Comparison of ENCODE assay signal across 8 cellular contexts in the genomic region with DNA sequence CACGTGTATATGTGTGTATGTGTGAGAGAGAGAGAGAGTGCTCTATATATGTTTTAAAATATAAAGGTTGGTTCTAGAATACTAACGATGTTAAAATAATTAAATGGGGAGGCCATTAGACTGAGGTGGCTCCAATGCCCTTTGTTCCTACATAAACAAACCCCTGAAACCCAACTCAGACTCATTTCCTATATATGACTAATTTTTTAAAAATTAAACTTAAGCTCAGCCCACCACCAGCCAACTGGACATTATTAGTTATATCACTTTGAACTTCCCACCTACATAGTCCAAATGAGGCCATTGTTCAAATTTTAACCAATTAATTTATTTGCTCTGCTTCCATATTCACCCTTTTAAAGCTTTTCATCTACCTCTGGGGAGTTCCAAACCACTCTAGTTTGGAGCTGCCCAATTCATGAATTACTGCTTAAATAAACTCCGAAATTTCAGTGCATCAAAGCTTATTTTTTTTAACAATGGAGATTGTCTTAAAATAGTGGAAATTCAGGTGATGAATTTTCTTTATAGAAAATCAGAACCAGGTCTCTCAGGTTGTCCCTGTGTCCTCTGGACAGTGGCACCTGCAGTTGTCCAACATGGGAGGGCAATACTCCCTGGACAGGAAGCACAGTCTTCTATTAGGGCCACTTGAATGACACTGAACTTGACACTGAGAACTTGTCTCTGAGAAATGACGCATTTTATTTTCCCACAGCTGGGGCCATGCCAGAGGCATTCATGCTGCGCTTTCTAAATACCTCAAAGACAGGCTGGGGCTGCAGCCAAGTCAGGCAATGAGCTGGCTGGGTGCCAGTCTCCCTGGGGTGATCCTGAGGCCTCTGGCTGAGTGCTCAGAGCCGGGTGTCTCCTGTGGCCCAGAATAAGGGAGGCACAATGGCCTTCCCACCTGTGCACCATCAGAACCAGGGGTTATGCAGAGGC.
DNase-seq lines count a peak whose midpoint lies in the region; ATAC-seq and TF ChIP-seq lines count a peak whose summit lies in the region.

No MANE protein-coding gene starts in this region.

- no peak overlapping the region for H3K14ac ChIP-seq in mesenchymal stem cell (ENCODE audit: low read length in 2 of 2)

- TF ChIP-seq CTCF in coronary artery (IDR thresholded peaks at IDR 0.05) = no peak

- ATAC-seq in HG02852 (IDR thresholded peaks at IDR 0.05; ENCODE audit: unreplicated experiment) = no peak

- DNase-seq in COR-L47 (lab: John Stamatoyannopoulos, UW) (peak; percentile 63), NCI-H2196 treated with DMSO at 0.1 percent for 48 hours (lab: John Stamatoyannopoulos, UW; ENCODE audit: unreplicated experiment) (peak; percentile 55), coronary artery (ENCODE audit: low spot score) (peak; percentile 89), mesenchymal stem cell (peak; percentile 88), cerebellar cortex (ENCODE audit: low spot score) (no peak), cerebellum (ENCODE audit: low spot score) (no peak), midbrain (lab: John Stamatoyannopoulos, UW) (no peak)

- no peaks in the 10 kb centered on the region for H3K9me3 ChIP-seq in mesenchymal stem cell (ENCODE audit: control insufficient read depth, low read length)

- no peak overlapping the region for H3K4me3 ChIP-seq in coronary artery
- no peak overlapping the region for H3K4me3 ChIP-seq in mesenchymal stem cell (ENCODE audit: insufficient read depth in 1 of 2, low read depth in 1 of 2, low read length in 2 of 2)

- no peak overlapping the region for H2BK5ac ChIP-seq in mesenchymal stem cell (ENCODE audit: low read depth, low read length, poor library complexity, severe bottlenecking)

- peak overlapping the region; percentile 38 to 56 for H3K27ac ChIP-seq in coronary artery
- H3K27ac ChIP-seq in mesenchymal stem cell (ENCODE audit: low read length, poor library complexity, severe bottlenecking) = peak overlapping the region; percentile 71

- no peak overlapping the region for H4K91ac ChIP-seq in mesenchymal stem cell (ENCODE audit: low read length)

- H3K4me2 ChIP-seq in mesenchymal stem cell (ENCODE audit: low read length, poor library complexity, severe bottlenecking) = no peak overlapping the region

- H3K27me3 ChIP-seq in mesenchymal stem cell (ENCODE audit: control insufficient read depth in 1 of 2, insufficient read depth in 1 of 2, low read length in 2 of 2) = no peaks in the 10 kb centered on the region

- no peak overlapping the region for H3K4ac ChIP-seq in mesenchymal stem cell (ENCODE audit: low read depth in 1 of 2, low read length in 2 of 2)

- no peak overlapping the region for H2BK12ac ChIP-seq in mesenchymal stem cell (ENCODE audit: low read length in 2 of 2)

- H4K8ac ChIP-seq in mesenchymal stem cell (ENCODE audit: low read length) = no peak overlapping the region

- H3K36me3 ChIP-seq in mesenchymal stem cell (ENCODE audit: control insufficient read depth in 1 of 2, insufficient read depth in 2 of 2, low read depth in 1 of 2, low read length in 2 of 2) = no peaks in the 10 kb centered on the region

- H3K23ac ChIP-seq in mesenchymal stem cell (ENCODE audit: low read length in 2 of 2) = no peak overlapping the region

- H2BK15ac ChIP-seq in mesenchymal stem cell (ENCODE audit: low read depth, poor library complexity, severe bottlenecking) = no peak overlapping the region

- no peak overlapping the region for H3K9ac ChIP-seq in mesenchymal stem cell (ENCODE audit: low read length)

- 66% methylated on average over 4 of the region's 6 CpGs for WGBS in mesenchymal stem cell

- no peak overlapping the region for H2AFZ ChIP-seq in mesenchymal stem cell (ENCODE audit: low read depth, low read length)

- H3K4me1 ChIP-seq in mesenchymal stem cell (ENCODE audit: control insufficient read depth, insufficient read depth, low read depth, low read length) = peaks cover 23% of the 10 kb centered on the region

- H2BK120ac ChIP-seq in mesenchymal stem cell (ENCODE audit: low read depth, low read length) = no peak overlapping the region

- no peak overlapping the region for H3K18ac ChIP-seq in mesenchymal stem cell (ENCODE audit: low read depth in 1 of 2, low read length in 2 of 2)

- H3K79me1 ChIP-seq in mesenchymal stem cell (replicated peaks; ENCODE audit: low read length, poor library complexity, severe bottlenecking) = no peaks in the 10 kb centered on the region

- H2AK5ac ChIP-seq in mesenchymal stem cell (ENCODE audit: low read length, severe bottlenecking) = no peak overlapping the region

Comparison
In these comparisons a context has a peak if more than half of its experiments do, and no peak if none do; other contexts are left out.
1. DNase-seq: peak in COR-L47 (single experiment), NCI-H2196 treated with DMSO at 0.1 percent for 48 hours (single experiment), coronary artery (single experiment) and mesenchymal stem cell (single experiment); none in cerebellar cortex (single experiment), cerebellum (single experiment) and midbrain (single experiment).